Comparison of ENCODE assay signal across 10 cellular contexts in genomic region chr10:75547391-75548298, GRCh38.
A peak's percentile ranks its signal among the peaks of the same experiment; 100 is the strongest.
DNase-seq lines count a peak whose midpoint lies in the region; ATAC-seq and TF ChIP-seq lines count a peak whose summit lies in the region.
"Had no signal": no experiment of that assay in that cellular context is flagged by ENCODE, and none has a peak within 500 bp of the region (broad histone marks: within the 10 kb centered on the region; RNA-seq: fewer than 3 reads in every experiment).

No MANE protein-coding gene starts in this region.

- no peak overlapping the region for H3K27ac Mint-ChIP-seq in natural killer cell treated with Interleukin-12 subunit alpha and Interleukin-12 subunit beta and Interleukin-15 and Interleukin-18, amount 100 ng/mL, for 72 hours
- H3K27ac Mint-ChIP-seq in stimulated activated effector memory CD8-positive, alpha-beta T cell treated with anti-CD3 and anti-CD28 coated beads, Interleukin-12 subunit alpha, Interleukin-12 subunit beta, amount 100 ng/mL, for 72 hours: no peak overlapping the region
- H3K27ac Mint-ChIP-seq: activated T-helper 17 cell treated with anti-CD3 and anti-CD28 coated beads, Interleukin-2, amount 50 U/mL, for 72 hours had no signal

- WGBS in mammary epithelial cell (ENCODE audit: low coverage, missing lambda C conversion rate): 68% methylated on average over 7 of the region's 7 CpGs

- peaks cover 7 to 19% of the 10 kb centered on the region in 2 donors for H3K27me3 Mint-ChIP-seq in natural killer cell treated with Interleukin-12 subunit alpha and Interleukin-12 subunit beta and Interleukin-15 and Interleukin-18, amount 100 ng/mL, for 72 hours

- peak overlapping the region; percentile 17 for H3K9ac ChIP-seq in Loucy (ENCODE audit: low read depth, low read length, poor library complexity, severe bottlenecking)
- H3K9ac ChIP-seq in mammary epithelial cell (ENCODE audit: insufficient read depth, low read length): no peak overlapping the region

- no peaks in the 10 kb centered on the region for H3K9me2 ChIP-seq in Loucy (replicated peaks; ENCODE audit: low read depth, low read length)

- H3K4me1 ChIP-seq in Loucy (ENCODE audit: insufficient read depth, low read length, poor library complexity, severe bottlenecking): peaks cover 52% of the 10 kb centered on the region
- no peaks in the 10 kb centered on the region for H3K4me1 ChIP-seq in mammary epithelial cell (ENCODE audit: insufficient read depth, low read length)

- peak overlapping the region; percentile 58 for H3K4me3 ChIP-seq in Loucy (ENCODE audit: low read length, poor library complexity, severe bottlenecking)
- no peak overlapping the region for H3K4me3 ChIP-seq in mammary epithelial cell (replicated peaks in 1 of 3; ENCODE audit: insufficient read depth in 1 of 3, low read depth in 2 of 3, low read length in 3 of 3)

- H3K9me3 ChIP-seq in Loucy (ENCODE audit: insufficient read depth, low read depth, low read length): peaks cover 10% of the 10 kb centered on the region; the same call in 1 of the 2 replicates
- no peaks in the 10 kb centered on the region for H3K9me3 ChIP-seq in mammary epithelial cell (replicated peaks; ENCODE audit: insufficient read depth, low read length)

- H3K79me2 ChIP-seq in Loucy (ENCODE audit: insufficient read depth, low read length): no peaks in the 10 kb centered on the region
- no peaks in the 10 kb centered on the region for H3K79me2 ChIP-seq in mammary epithelial cell (ENCODE audit: insufficient read depth, low read length)

- no peak overlapping the region for H2AFZ ChIP-seq in Loucy (ENCODE audit: low read length)
- no peak overlapping the region for H2AFZ ChIP-seq in mammary epithelial cell (ENCODE audit: low read depth, low read length)

- H3K27me3 ChIP-seq in Loucy (ENCODE audit: insufficient read depth, low read length, poor library complexity, severe bottlenecking): no peaks in the 10 kb centered on the region
- no peaks in the 10 kb centered on the region for H3K27me3 ChIP-seq in mammary epithelial cell (ENCODE audit: insufficient read depth, low read length)

- TF ChIP-seq CTCF in Loucy (conservative IDR thresholded peaks at IDR 0.05; ENCODE audit: low read length): no peak
- no peak for TF ChIP-seq CTCF in mammary epithelial cell (conservative IDR thresholded peaks at IDR 0.05 in 1 of 2, IDR thresholded peaks at IDR 0.05 in 1 of 2; ENCODE audit: extremely low read depth in 1 of 2, insufficient read depth in 1 of 2, low read depth in 1 of 2, low read length in 2 of 2)

- dilution Hi-C loops in mammary epithelial cell (cut with HindIII; ENCODE audit: low sequenced_read_pairs): no loop called here

- H3K27ac ChIP-seq in mammary epithelial cell (ENCODE audit: insufficient read depth, low read depth, low read length): no peak overlapping the region

- H3F3A ChIP-seq in Loucy (ENCODE audit: low read depth): peaks cover 15% of the 10 kb centered on the region

- peaks cover 6 to 8% of the 10 kb centered on the region in 2 donors for H3K4me1 Mint-ChIP-seq in natural killer cell treated with Interleukin-12 subunit alpha and Interleukin-12 subunit beta and Interleukin-15 and Interleukin-18, amount 100 ng/mL, for 72 hours (ENCODE audit: low read depth in 2 of 2)
- no peaks in the 10 kb centered on the region for H3K4me1 Mint-ChIP-seq in stimulated activated effector memory CD8-positive, alpha-beta T cell treated with anti-CD3 and anti-CD28 coated beads, Interleukin-12 subunit alpha, Interleukin-12 subunit beta, amount 100 ng/mL, for 72 hours
- H3K4me1 Mint-ChIP-seq: activated T-helper 17 cell treated with anti-CD3 and anti-CD28 coated beads, Interleukin-2, amount 50 U/mL, for 72 hours had no signal

- no TSS peak for BruUV-seq in mammary epithelial cell (replicated peaks; lab: Mats Ljungman, UMichigan)

- no peaks in the 10 kb centered on the region for H4K20me1 ChIP-seq in Loucy (ENCODE audit: insufficient read depth, low read length, poor library complexity, severe bottlenecking)
- no peaks in the 10 kb centered on the region for H4K20me1 ChIP-seq in mammary epithelial cell (ENCODE audit: insufficient read depth, low read length)

- H3K36me3 ChIP-seq in Loucy (ENCODE audit: insufficient read depth, low read length) (no peaks in the 10 kb centered on the region), mammary epithelial cell (ENCODE audit: insufficient read depth, low read length) (no peaks in the 10 kb centered on the region)

- in situ Hi-C loops in mammary epithelial cell (cut with MboI; ENCODE audit: low sequenced_read_pairs in 2 of 2): no loop called here

- H3K4me2 ChIP-seq in Loucy (ENCODE audit: low read depth, low read length, poor library complexity, severe bottlenecking) (peak overlapping the region; percentile 72), mammary epithelial cell (ENCODE audit: insufficient read depth, low read depth, low read length) (no peak overlapping the region)

- no peaks in the 10 kb centered on the region for H3K36me3 Mint-ChIP-seq in natural killer cell treated with Interleukin-12 subunit alpha and Interleukin-12 subunit beta and Interleukin-15 and Interleukin-18, amount 100 ng/mL, for 72 hours
- no peaks in the 10 kb centered on the region for H3K36me3 Mint-ChIP-seq in stimulated activated effector memory CD8-positive, alpha-beta T cell treated with anti-CD3 and anti-CD28 coated beads, Interleukin-12 subunit alpha, Interleukin-12 subunit beta, amount 100 ng/mL, for 72 hours

- CTCF ChIA-PET in mammary epithelial cell (lab: Charles Lee; ENCODE audit: low non-redundant PET): no interaction called here

- intact Hi-C loops in mammary epithelial cell (cut with micrococcal nuclease): no loop called here

- no peak overlapping the region for H3K4me3 Mint-ChIP-seq in natural killer cell treated with Interleukin-12 subunit alpha and Interleukin-12 subunit beta and Interleukin-15 and Interleukin-18, amount 100 ng/mL, for 72 hours
- no peak overlapping the region for H3K4me3 Mint-ChIP-seq in stimulated activated effector memory CD8-positive, alpha-beta T cell treated with anti-CD3 and anti-CD28 coated beads, Interleukin-12 subunit alpha, Interleukin-12 subunit beta, amount 100 ng/mL, for 72 hours
- H3K4me3 Mint-ChIP-seq: activated T-helper 17 cell treated with anti-CD3 and anti-CD28 coated beads, Interleukin-2, amount 50 U/mL, for 72 hours had no signal

- ATAC-seq in natural killer cell treated with Interleukin-12 subunit alpha and Interleukin-12 subunit beta and Interleukin-15 and Interleukin-18, amount 100 ng/mL, for 72 hours: peak; percentile 75 to 76
- no peak for ATAC-seq in GM21381 (IDR thresholded peaks at IDR 0.05; ENCODE audit: unreplicated experiment)
- no peak for ATAC-seq in stimulated activated effector memory CD8-positive, alpha-beta T cell treated with anti-CD3 and anti-CD28 coated beads, Interleukin-12 subunit alpha, Interleukin-12 subunit beta, amount 100 ng/mL, for 72 hours
- ATAC-seq: activated T-helper 17 cell treated with anti-CD3 and anti-CD28 coated beads, Interleukin-2, amount 50 U/mL, for 72 hours had no signal

- DNase-seq in GDM1 (lab: John Stamatoyannopoulos, UW) (peak; percentile 61), mammary epithelial cell (peak; percentile 67), NCI-H146 (lab: John Stamatoyannopoulos, UW) (no peak), NCI-H2171 (lab: John Stamatoyannopoulos, UW) (no peak)
- DNase-seq in natural killer cell treated with Interleukin-12 subunit alpha and Interleukin-12 subunit beta and Interleukin-15 and Interleukin-18, amount 100 ng/mL, for 72 hours (ENCODE audit: low spot score): no peak
- no peak for DNase-seq in stimulated activated effector memory CD8-positive, alpha-beta T cell treated with anti-CD3 and anti-CD28 coated beads, Interleukin-12 subunit alpha, Interleukin-12 subunit beta, amount 100 ng/mL, for 72 hours (ENCODE audit: low spot score in 2 of 2)
- DNase-seq: NCI-H510A had no signal

- no peaks in the 10 kb centered on the region for H3K9me3 Mint-ChIP-seq in natural killer cell treated with Interleukin-12 subunit alpha and Interleukin-12 subunit beta and Interleukin-15 and Interleukin-18, amount 100 ng/mL, for 72 hours
- peaks cover 4% of the 10 kb centered on the region for H3K9me3 Mint-ChIP-seq in stimulated activated effector memory CD8-positive, alpha-beta T cell treated with anti-CD3 and anti-CD28 coated beads, Interleukin-12 subunit alpha, Interleukin-12 subunit beta, amount 100 ng/mL, for 72 hours

Comparison
In these comparisons a context has a peak if more than half of its experiments do, and no peak if none do; other contexts are left out.
1. DNase-seq: peak in GDM1 (single experiment) and mammary epithelial cell (single experiment); none in natural killer cell treated with Interleukin-12 subunit alpha and Interleukin-12 subunit beta and Interleukin-15 and Interleukin-18, amount 100 ng/mL, for 72 hours (single experiment), NCI-H146 (single experiment), NCI-H2171 (single experiment) and stimulated activated effector memory CD8-positive, alpha-beta T cell treated with anti-CD3 and anti-CD28 coated beads, Interleukin-12 subunit alpha, Interleukin-12 subunit beta, amount 100 ng/mL, for 72 hours (0 of 2).
2. ATAC-seq: peak in natural killer cell treated with Interleukin-12 subunit alpha and Interleukin-12 subunit beta and Interleukin-15 and Interleukin-18, amount 100 ng/mL, for 72 hours (2 of 2); none in GM21381 (single experiment) and stimulated activated effector memory CD8-positive, alpha-beta T cell treated with anti-CD3 and anti-CD28 coated beads, Interleukin-12 subunit alpha, Interleukin-12 subunit beta, amount 100 ng/mL, for 72 hours (single experiment).